In the genomic region with DNA sequence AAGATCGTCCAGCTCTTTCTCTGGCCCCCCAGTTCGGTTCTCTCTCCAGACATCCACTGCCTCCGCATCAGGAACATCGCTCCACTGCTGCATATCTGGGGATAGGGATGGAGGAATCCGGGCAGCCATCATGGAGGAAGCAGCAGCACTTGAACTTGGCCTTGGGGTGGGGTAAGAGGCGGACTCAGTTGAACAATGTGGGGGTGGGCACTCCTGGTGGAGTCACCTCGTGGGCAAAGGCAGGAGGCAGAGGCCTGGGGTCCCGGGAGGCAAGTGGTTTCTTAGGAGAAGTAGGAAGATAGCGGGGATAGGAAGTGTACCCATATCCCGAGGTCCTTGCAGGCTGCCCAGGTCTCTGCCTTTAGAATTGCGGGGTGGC, we compare ENCODE assay signal across 9 cellular contexts.
DNase-seq lines count a peak whose midpoint lies in the region; ATAC-seq and TF ChIP-seq lines count a peak whose summit lies in the region.
"Had no signal": no experiment of that assay in that cellular context is flagged by ENCODE, and none has a peak within 500 bp of the region (broad histone marks: within the 10 kb centered on the region; RNA-seq: fewer than 3 reads in every experiment).

No MANE protein-coding gene starts in this region.

- H3K9me3 Mint-ChIP-seq in activated B cell treated with CpG ODN at 0.5 μM for 24 hours: no peaks in the 10 kb centered on the region
- H3K9me3 Mint-ChIP-seq in stimulated activated effector memory CD8-positive, alpha-beta T cell treated with anti-CD3 and anti-CD28 coated beads, Interleukin-12 subunit alpha, Interleukin-12 subunit beta, amount 100 ng/mL, for 72 hours: no peaks in the 10 kb centered on the region
- H3K9me3 Mint-ChIP-seq: activated naive CD4-positive, alpha-beta T cell treated with anti-CD3 and anti-CD28 coated beads, Interleukin-2, amount 50 U/mL, for 72 hours had no signal

- H3K9ac ChIP-seq in SK-N-SH: no peak overlapping the region

- H3K9me2 ChIP-seq in SK-N-SH: no peaks in the 10 kb centered on the region

- H3K27me3 ChIP-seq in SK-N-SH (ENCODE audit: insufficient read depth): no peaks in the 10 kb centered on the region

- no peaks in the 10 kb centered on the region for H3K36me3 Mint-ChIP-seq in activated B cell treated with CpG ODN at 0.5 μM for 24 hours (ENCODE audit: low read depth)
- no peaks in the 10 kb centered on the region for H3K36me3 Mint-ChIP-seq in stimulated activated effector memory CD8-positive, alpha-beta T cell treated with anti-CD3 and anti-CD28 coated beads, Interleukin-12 subunit alpha, Interleukin-12 subunit beta, amount 100 ng/mL, for 72 hours

- peaks cover 34% of the 10 kb centered on the region for H3K27me3 Mint-ChIP-seq in activated B cell treated with CpG ODN at 0.5 μM for 24 hours

- TF ChIP-seq EP300 in SK-N-SH (IDR thresholded peaks at IDR 0.05; ENCODE audit: borderline replicate concordance in 1 of 2, low read depth in 1 of 2, low read length in 1 of 2): no peak

- no peaks in the 10 kb centered on the region for H4K20me1 ChIP-seq in SK-N-SH (ENCODE audit: insufficient read depth)

- no peaks in the 10 kb centered on the region; a peak in 1 of 4 replicates for H3K4me1 ChIP-seq in SK-N-SH (ENCODE audit: control insufficient read depth in 1 of 2, insufficient read depth in 2 of 2, low read depth in 1 of 2, low read length in 1 of 2)

- peak overlapping the region; percentile 73 for H3K4me3 Mint-ChIP-seq in activated B cell treated with CpG ODN at 0.5 μM for 24 hours
- peak overlapping the region; percentile 48 for H3K4me3 Mint-ChIP-seq in stimulated activated effector memory CD8-positive, alpha-beta T cell treated with anti-CD3 and anti-CD28 coated beads, Interleukin-12 subunit alpha, Interleukin-12 subunit beta, amount 100 ng/mL, for 72 hours

- no peak overlapping the region for H3K27ac ChIP-seq in SK-N-SH (ENCODE audit: low read depth in 2 of 2, low read length in 1 of 2)

- H3K4me3 ChIP-seq in SK-N-SH (ENCODE audit: low read depth in 2 of 2, low read length in 1 of 2) (no peak overlapping the region), iPS-18c (ENCODE audit: insufficient read depth, low read depth, low read length) (peak overlapping the region; percentile 38)

- H3K9me3 ChIP-seq in SK-N-SH (no peaks in the 10 kb centered on the region), iPS-18c (ENCODE audit: control insufficient read depth, insufficient read depth, low read length) (no peaks in the 10 kb centered on the region)

- CTCF ChIA-PET in SK-N-SH (lab: Yijun Ruan, JAX): interaction anchor here (0.6 to 19.4 kb wide), 106 partner anchors 9 to 564 kb away, joined by 3 to 520 read pairs (median 5); partner anchors contain the start of genes CHST15 and OAT
- CTCF ChIA-PET in activated B cell treated with CpG ODN at 0.5 μM for 24 hours (lab: Charles Lee): interaction anchor here (0.7 to 7.1 kb wide), 43 partner anchors 8 to 863 kb away, joined by 3 to 287 read pairs (median 4); partner anchors contain the start of genes FAM53B and LHPP

- no peak overlapping the region for H2AFZ ChIP-seq in SK-N-SH (ENCODE audit: low read depth)

- DNase-seq in SK-N-SH (peak; percentile 37), activated B cell treated with CpG ODN at 0.5 μM for 24 hours (no peak), cerebellum (ENCODE audit: low spot score) (no peak), NK-92 (lab: John Stamatoyannopoulos, UW; ENCODE audit: unreplicated experiment) (no peak)
- DNase-seq in stimulated activated effector memory CD8-positive, alpha-beta T cell treated with anti-CD3 and anti-CD28 coated beads, Interleukin-12 subunit alpha, Interleukin-12 subunit beta, amount 100 ng/mL, for 72 hours (ENCODE audit: low spot score in 2 of 2): no peak

- TF ChIP-seq CTCF in SK-N-SH (IDR thresholded peaks at IDR 0.05): no peak
- TF ChIP-seq CTCF in activated B cell treated with CpG ODN at 0.5 μM for 24 hours (IDR thresholded peaks at IDR 0.05): no peak

- H3K27ac Mint-ChIP-seq in activated B cell treated with CpG ODN at 0.5 μM for 24 hours: no peak overlapping the region
- no peak overlapping the region for H3K27ac Mint-ChIP-seq in stimulated activated effector memory CD8-positive, alpha-beta T cell treated with anti-CD3 and anti-CD28 coated beads, Interleukin-12 subunit alpha, Interleukin-12 subunit beta, amount 100 ng/mL, for 72 hours
- H3K27ac Mint-ChIP-seq: activated naive CD4-positive, alpha-beta T cell treated with anti-CD3 and anti-CD28 coated beads, Interleukin-2, amount 50 U/mL, for 72 hours had no signal

- POLR2A ChIA-PET in SK-N-SH (lab: Yijun Ruan, JAX): no interaction called here
- POLR2A ChIA-PET in activated B cell treated with CpG ODN at 0.5 μM for 24 hours (lab: Charles Lee): interaction anchor here (2.0 to 2.2 kb wide), 2 partner anchors 97 to 394 kb away, joined by 8 to 14 read pairs; partner anchors contain the start of gene CHST15

- H3K4me1 Mint-ChIP-seq in activated B cell treated with CpG ODN at 0.5 μM for 24 hours: peaks cover 42% of the 10 kb centered on the region
- peaks cover 24% of the 10 kb centered on the region for H3K4me1 Mint-ChIP-seq in stimulated activated effector memory CD8-positive, alpha-beta T cell treated with anti-CD3 and anti-CD28 coated beads, Interleukin-12 subunit alpha, Interleukin-12 subunit beta, amount 100 ng/mL, for 72 hours

- WGBS in SK-N-SH (ENCODE audit: low lambda C conversion rate): 22% methylated on average over 9 of the region's 11 CpGs

- intact Hi-C loops in activated B cell treated with CpG ODN at 0.5 μM for 24 hours (cut with micrococcal nuclease): loop anchor here (1.0 to 10.0 kb wide), 5 partner anchors 30 to 840 kb away; partner anchors contain the start of gene CHST15

- H3K79me2 ChIP-seq in SK-N-SH (ENCODE audit: insufficient read depth): no peaks in the 10 kb centered on the region

- no peak for TF ChIP-seq RAD21 in SK-N-SH (IDR thresholded peaks at IDR 0.05; ENCODE audit: low read length)

- no peaks in the 10 kb centered on the region for H3K36me3 ChIP-seq in SK-N-SH (replicated peaks in 1 of 2; ENCODE audit: control insufficient read depth in 1 of 2, insufficient read depth in 2 of 2, low read length in 1 of 2)

- H3K4me2 ChIP-seq in SK-N-SH: no peak overlapping the region; the same call in 1 of the 2 replicates

- H3F3A ChIP-seq in SK-N-SH (replicated peaks; ENCODE audit: insufficient read depth): no peaks in the 10 kb centered on the region

- ATAC-seq in SK-N-SH treated with all-trans-retinoic acid at 6 μM for 48 hours (no peak), activated B cell treated with CpG ODN at 0.5 μM for 24 hours (ENCODE audit: low read depth) (no peak), HG02623 (IDR thresholded peaks at IDR 0.05; ENCODE audit: unreplicated experiment) (no peak)
- no peak for ATAC-seq in stimulated activated effector memory CD8-positive, alpha-beta T cell treated with anti-CD3 and anti-CD28 coated beads, Interleukin-12 subunit alpha, Interleukin-12 subunit beta, amount 100 ng/mL, for 72 hours

TF ChIP-seq in SK-N-SH, 30 proteins besides CTCF, POLR2A, EP300 and RAD21 (continues in another document):
- TF ChIP-seq USF2 (IDR thresholded peaks at IDR 0.05; ENCODE audit: borderline replicate concordance, low read depth, low read length) (no peak), PBX3 (IDR thresholded peaks at IDR 0.05) (no peak), POLR2AphosphoS5 (IDR thresholded peaks at IDR 0.05; ENCODE audit: low read depth, low read length) (no peak), SMC3 (IDR thresholded peaks at IDR 0.05; ENCODE audit: low read depth, low read length) (no peak), ELF1 (IDR thresholded peaks at IDR 0.05) (no peak), FOXJ3 (CRISPR knock-in tag; IDR thresholded peaks at IDR 0.05) (no peak), YY1 (IDR thresholded peaks at IDR 0.05; ENCODE audit: low read depth) (no peak)

TF ChIP-seq in SK-N-SH treated with all-trans-retinoic acid at 6 μM for 48 hours, 23 proteins besides CTCF, POLR2A, EP300 and RAD21:
- TF ChIP-seq ARNTL (CRISPR knock-in tag; IDR thresholded peaks at IDR 0.05; ENCODE audit: borderline replicate concordance, low read depth) (no peak), GLIS3 (CRISPR knock-in tag; IDR thresholded peaks at IDR 0.05) (no peak)
